ENCODE assay signal across 14 cellular contexts in the genomic region with DNA sequence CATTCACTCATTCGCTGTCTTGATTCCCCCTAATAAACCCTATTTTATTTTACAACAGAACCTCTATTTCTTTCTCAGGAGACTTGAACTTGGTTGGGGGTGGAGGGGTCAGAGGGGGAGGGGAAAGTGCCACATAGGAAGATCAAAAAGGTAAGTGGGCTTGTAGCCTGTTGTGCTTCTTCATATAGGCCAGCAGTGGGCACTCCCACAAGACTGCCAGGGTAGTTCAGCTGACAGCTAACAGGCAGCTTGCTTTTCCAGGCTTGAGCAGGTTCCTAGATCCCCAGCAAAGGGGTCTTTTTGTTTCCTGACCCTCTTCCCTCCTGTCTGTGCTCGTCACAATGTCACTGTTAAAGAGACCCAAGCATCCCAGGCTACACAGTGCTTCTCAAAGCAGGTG. TPM values are rescaled to one million over a fixed set of nuclear protein-coding genes. Genes with fewer than 3 reads are reported as not detected.
DNase-seq lines count a peak whose midpoint lies in the region; ATAC-seq, FAIRE-seq and TF ChIP-seq lines count a peak whose summit lies in the region.
"Had no signal": no experiment of that assay in that cellular context is flagged by ENCODE, and none has a peak within 500 bp of the region (broad histone marks: within the 10 kb centered on the region; RNA-seq: fewer than 3 reads in every experiment).

No MANE protein-coding gene starts in this region.

- ATAC-seq in HepG2 (peak; percentile 82), right lobe of liver (no peak), GM21515 (IDR thresholded peaks at IDR 0.05; ENCODE audit: unreplicated experiment) (no peak)
- ATAC-seq: lower lobe of right lung, right cardiac atrium had no signal

- no peak overlapping the region for H3K4me2 ChIP-seq in HepG2 (ENCODE audit: low read depth, low read length)

- TF ChIP-seq EP300 in HepG2 (IDR thresholded peaks at IDR 0.05; ENCODE audit: low read depth in 2 of 2, low read length in 2 of 2) (no peak), HepG2 (CRISPR knock-in tag; IDR thresholded peaks at IDR 0.05; ENCODE audit: borderline replicate concordance) (no peak), stomach (IDR thresholded peaks at IDR 0.05) (no peak)

- no peaks in the 10 kb centered on the region for H4K20me1 ChIP-seq in HepG2 (ENCODE audit: insufficient read depth, low read length)

- BruUV-seq in HepG2 (replicated peaks; lab: Mats Ljungman, UMichigan) = no TSS peak

- no peak for TF ChIP-seq RAD21 in HepG2 (CRISPR knock-in tag; IDR thresholded peaks at IDR 0.05)

- no peaks in the 10 kb centered on the region for H3K79me2 ChIP-seq in HepG2 (ENCODE audit: insufficient read depth, low read length)

- CTCF ChIA-PET in HepG2 (lab: Yijun Ruan, JAX; ENCODE audit: low intra/inter-chr PET ratio, low total read pairs) = no interaction called here

- no peak overlapping the region for H3K9ac ChIP-seq in HepG2 (ENCODE audit: insufficient read depth, low read depth, low read length)

- FAIRE-seq in HepG2 (lab: Jason Lieb, UNC) = no peak

- H3K4me1 Mint-ChIP-seq in endothelial cell (ENCODE audit: unreplicated experiment) = peaks cover 4% of the 10 kb centered on the region
- peaks cover 4% of the 10 kb centered on the region for H3K4me1 Mint-ChIP-seq in activated naive CD8-positive, alpha-beta T cell treated with anti-CD3 and anti-CD28 coated beads for 36 hours

- H3K27me3 Mint-ChIP-seq in endothelial cell (ENCODE audit: unreplicated experiment) = peaks cover 3% of the 10 kb centered on the region
- peaks cover 14% of the 10 kb centered on the region for H3K27me3 Mint-ChIP-seq in activated naive CD8-positive, alpha-beta T cell treated with anti-CD3 and anti-CD28 coated beads for 36 hours

- intact Hi-C loops in HepG2 (cut with micrococcal nuclease; ENCODE audit: unreplicated experiment) = no loop called here
- intact Hi-C loops in right lobe of liver (cut with DNase I) = no loop called here
- intact Hi-C loops in stomach (cut with DNase I; ENCODE audit: low total_unique reads) = no loop called here

- no peak overlapping the region for H3K27ac Mint-ChIP-seq in endothelial cell (ENCODE audit: unreplicated experiment)
- H3K27ac Mint-ChIP-seq in activated naive CD8-positive, alpha-beta T cell treated with anti-CD3 and anti-CD28 coated beads for 36 hours = no peak overlapping the region
- H3K27ac Mint-ChIP-seq: CD4-positive, alpha-beta memory T cell had no signal

- in situ Hi-C loops in HepG2 (cut with HindIII; ENCODE audit: extremely low pct_ligation_motif_present, low pct_unique_long_range_greater_than_20kb) = no loop called here

- H3K36me3 ChIP-seq in HepG2 (replicated peaks in 1 of 2; ENCODE audit: control insufficient read depth in 1 of 2, insufficient read depth in 2 of 2, low read length in 2 of 2) = no peaks in the 10 kb centered on the region
- H3K36me3 ChIP-seq in right lobe of liver = no peaks in the 10 kb centered on the region
- no peaks in the 10 kb centered on the region for H3K36me3 ChIP-seq in stomach
- H3K36me3 ChIP-seq: lower lobe of right lung, SJCRH30 had no signal

- DNase-seq in HepG2 (ENCODE audit: low spot score) = peak; percentile 20
- DNase-seq in right lobe of liver = no peak
- DNase-seq in NCI-H69 (lab: John Stamatoyannopoulos, UW) = peak; percentile 17
- no peak for DNase-seq in endothelial cell (ENCODE audit: low spot score)
- DNase-seq in GM10266 (ENCODE audit: extremely low spot score) = no peak
- DNase-seq in stomach = no peak
- DNase-seq in activated naive CD8-positive, alpha-beta T cell treated with anti-CD3 and anti-CD28 coated beads for 36 hours = no peak
- DNase-seq: activated CD4-positive, alpha-beta T cell treated with anti-CD3 and anti-CD28 coated beads, Interleukin-2, amount 50 U/mL, for 4 hours; CD4-positive, alpha-beta memory T cell; lower lobe of right lung; NCI-H187 treated with DMSO at 0.1 percent for 48 hours; right cardiac atrium; SJCRH30 had no signal

- peaks cover 0 to 3% of the 10 kb centered on the region in 2 experiments; a peak in 2 of 5 replicates for H3K27me3 ChIP-seq in HepG2 (ENCODE audit: control insufficient read depth in 1 of 2, insufficient read depth in 2 of 2, low read length in 2 of 2)
- H3K27me3 ChIP-seq in right lobe of liver = no peaks in the 10 kb centered on the region
- H3K27me3 ChIP-seq in stomach = no peaks in the 10 kb centered on the region
- H3K27me3 ChIP-seq: SJCRH30 had no signal

- WGBS in HepG2 (ENCODE audit: low lambda C conversion rate) = 49% methylated on average over 2 of the region's 2 CpGs
- 64% methylated on average over 2 of the region's 2 CpGs for WGBS in right lobe of liver (ENCODE audit: insufficient coverage, low coverage, low lambda C conversion rate, missing lambda C conversion rate)
- WGBS in stomach, 5 donors = 60 to 85% (median 65%) methylated on average over 2 of the region's 2 CpGs

- no peaks in the 10 kb centered on the region for H3K9me3 Mint-ChIP-seq in endothelial cell (ENCODE audit: unreplicated experiment)
- no peaks in the 10 kb centered on the region for H3K9me3 Mint-ChIP-seq in activated naive CD8-positive, alpha-beta T cell treated with anti-CD3 and anti-CD28 coated beads for 36 hours
- H3K9me3 Mint-ChIP-seq: CD4-positive, alpha-beta memory T cell had no signal

- no peak overlapping the region for H2AFZ ChIP-seq in HepG2 (ENCODE audit: low read length)

- no peak overlapping the region for H3K4me3 Mint-ChIP-seq in endothelial cell (ENCODE audit: unreplicated experiment)
- H3K4me3 Mint-ChIP-seq in activated naive CD8-positive, alpha-beta T cell treated with anti-CD3 and anti-CD28 coated beads for 36 hours = no peak overlapping the region

- H3K27ac ChIP-seq in HepG2 (ENCODE audit: extremely low read length, insufficient read depth, low read length) (no peak overlapping the region), right lobe of liver (no peak overlapping the region), stomach (no peak overlapping the region)
- H3K27ac ChIP-seq: lower lobe of right lung, SJCRH30 had no signal

- peak; percentile 41 for TF ChIP-seq CTCF in HepG2 (CRISPR knock-in tag; IDR thresholded peaks at IDR 0.05)
- peak in 2 of 4 donors; percentile 8 to 34 for TF ChIP-seq CTCF in right lobe of liver (IDR thresholded peaks at IDR 0.05)
- peak; percentile 38 for TF ChIP-seq CTCF in endothelial cell (IDR thresholded peaks at IDR 0.05; ENCODE audit: unreplicated experiment)
- TF ChIP-seq CTCF in GM10266 (IDR thresholded peaks at IDR 0.05; ENCODE audit: control insufficient read depth, insufficient read depth, low read depth, missing control alignments) = no peak
- no peak for TF ChIP-seq CTCF in stomach (IDR thresholded peaks at IDR 0.05)

- no peaks in the 10 kb centered on the region for H3K36me3 Mint-ChIP-seq in endothelial cell (ENCODE audit: low read depth, unreplicated experiment)
- H3K36me3 Mint-ChIP-seq in activated naive CD8-positive, alpha-beta T cell treated with anti-CD3 and anti-CD28 coated beads for 36 hours = no peaks in the 10 kb centered on the region
- H3K36me3 Mint-ChIP-seq: CD4-positive, alpha-beta memory T cell had no signal

- TF ChIP-seq POLR2A in HepG2 (IDR thresholded peaks at IDR 0.05; ENCODE audit: insufficient read depth in 1 of 2, low read depth in 2 of 2, low read length in 2 of 2) = no peak
- TF ChIP-seq POLR2A in right lobe of liver (IDR thresholded peaks at IDR 0.05) = no peak
- TF ChIP-seq POLR2A in stomach (IDR thresholded peaks at IDR 0.05) = no peak

- H3K9me3 ChIP-seq in HepG2 (ENCODE audit: low read length) (no peaks in the 10 kb centered on the region), right lobe of liver (no peaks in the 10 kb centered on the region), stomach (no peaks in the 10 kb centered on the region)
- H3K9me3 ChIP-seq: lower lobe of right lung, SJCRH30 had no signal

- H3K4me3 ChIP-seq in HepG2 (replicated peaks in 1 of 3; ENCODE audit: insufficient read depth in 1 of 3, low read depth in 2 of 3, low read length in 3 of 3) (no peak overlapping the region), right lobe of liver (no peak overlapping the region), stomach (no peak overlapping the region)
- H3K4me3 ChIP-seq: lower lobe of right lung, SJCRH30 had no signal

- H3K4me1 ChIP-seq in HepG2 (ENCODE audit: insufficient read depth, low read length) (0 out of 2 replicates have a peak, but pooled peaks cover 6% of the 10 kb centered on the region), right lobe of liver (no peaks in the 10 kb centered on the region), stomach (no peaks in the 10 kb centered on the region)
- H3K4me1 ChIP-seq: lower lobe of right lung, SJCRH30 had no signal

- POLR2A ChIA-PET in HepG2 (lab: Yijun Ruan, JAX) = no interaction called here

RNA-seq across cellular contexts. Expression of a gene that starts 0.8 kb away (rescaled TPM):
- total RNA-seq in HepG2 (2016; rRNA removed; fragmentation: Illumina TruSeq; extraction: Trizol) (not detected in 2 replicates), right lobe of liver (under 1 TPM; 0.11 to 0.56 (median 0.43) TPM), endothelial cell (ENCODE audit: unreplicated experiment) (0.08 TPM), stomach (under 1 TPM in 1 of 5 donors, not detected in 4; 0.18 TPM)
- total RNA-seq in HepG2 (2016; cell fraction: cytosol; rRNA removed; fragmentation: Illumina TruSeq; extraction: Trizol; ENCODE audit: low read depth) = not detected in 2 replicates
- total RNA-seq in HepG2 (2016; cell fraction: insoluble cytoplasmic fraction; rRNA removed; fragmentation: Illumina TruSeq; extraction: Trizol) = not detected in 2 replicates
- not detected in 2 replicates for total RNA-seq in HepG2 (2016; cell fraction: membrane; rRNA removed; fragmentation: Illumina TruSeq; extraction: Trizol)
- not detected in 2 replicates for total RNA-seq in HepG2 (2016; cell fraction: nucleus; rRNA removed; fragmentation: Illumina TruSeq; extraction: Trizol)
- polyA plus RNA-seq in HepG2 (2011; rRNA removed) (not detected in 2 replicates), stomach (under 1 TPM in 1 of 3 donors, not detected in 2; 0.03 TPM)
- polyA plus RNA-seq in HepG2 (2011; cell fraction: cytosol; rRNA removed) = not detected in 2 replicates
- not detected in 2 replicates for polyA plus RNA-seq in HepG2 (2011; cell fraction: nucleus; rRNA removed)
- not detected in 2 replicates for polyA plus RNA-seq in HepG2 (2012)
- not detected in 2 replicates for polyA plus RNA-seq in HepG2 (2016; cell fraction: cytosol; fragmentation: Illumina TruSeq; extraction: Trizol; ENCODE audit: low read depth)
- not detected in 2 replicates for polyA plus RNA-seq in HepG2 (2016; cell fraction: insoluble cytoplasmic fraction; fragmentation: Illumina TruSeq; extraction: Trizol; ENCODE audit: low read depth)
- polyA plus RNA-seq in HepG2 (2016; cell fraction: membrane; fragmentation: Illumina TruSeq; extraction: Trizol; ENCODE audit: low read depth) = not detected in 2 replicates
- not detected in 2 replicates for polyA plus RNA-seq in HepG2 (2016; cell fraction: nucleus; fragmentation: Illumina TruSeq; extraction: Trizol; ENCODE audit: insufficient read depth, low read depth)
- not detected in 2 replicates for polyA minus RNA-seq in HepG2 (2011; rRNA and poly(A)+ RNA removed; ENCODE audit: low replicate concordance)
- polyA minus RNA-seq in HepG2 (2011; cell fraction: cytosol; rRNA and poly(A)+ RNA removed) = not detected in 2 replicates
- polyA minus RNA-seq in HepG2 (2011; cell fraction: nucleus; rRNA and poly(A)+ RNA removed) = not detected in 2 replicates
- not detected for total RNA-seq in activated naive CD8-positive, alpha-beta T cell treated with anti-CD3 and anti-CD28 coated beads for 36 hours
- total RNA-seq: CD4-positive, alpha-beta memory T cell; right cardiac atrium had no signal
- polyA plus RNA-seq: CD4-positive, alpha-beta memory T cell; right cardiac atrium had no signal

RNA-seq across cellular contexts. Expression of a gene that starts 38.6 kb away (rescaled TPM):
- total RNA-seq in HepG2 (2016; rRNA removed; fragmentation: Illumina TruSeq; extraction: Trizol) = 0.13 TPM in 1 of 2 replicates, not detected in the other
- not detected in 2 replicates for total RNA-seq in HepG2 (2016; cell fraction: cytosol; rRNA removed; fragmentation: Illumina TruSeq; extraction: Trizol; ENCODE audit: low read depth)
- 0.06 and 0.24 TPM in 2 replicates for total RNA-seq in HepG2 (2016; cell fraction: insoluble cytoplasmic fraction; rRNA removed; fragmentation: Illumina TruSeq; extraction: Trizol)
- total RNA-seq in HepG2 (2016; cell fraction: membrane; rRNA removed; fragmentation: Illumina TruSeq; extraction: Trizol) = 0.03 TPM in 1 of 2 replicates, not detected in the other
- total RNA-seq in HepG2 (2016; cell fraction: nucleus; rRNA removed; fragmentation: Illumina TruSeq; extraction: Trizol) = 0.19 and 0.31 TPM in 2 replicates
- 0.38 and 0.48 TPM in 2 replicates for polyA plus RNA-seq in HepG2 (2011; rRNA removed)
- 0.50 and 0.70 TPM in 2 replicates for polyA plus RNA-seq in HepG2 (2011; cell fraction: cytosol; rRNA removed)
- polyA plus RNA-seq in HepG2 (2011; cell fraction: nucleus; rRNA removed) = 0.87 and 1.0 TPM in 2 replicates
- 0.68 and 1.2 TPM in 2 replicates for polyA plus RNA-seq in HepG2 (2012)
- not detected in 2 replicates for polyA plus RNA-seq in HepG2 (2016; cell fraction: cytosol; fragmentation: Illumina TruSeq; extraction: Trizol; ENCODE audit: low read depth)
- polyA plus RNA-seq in HepG2 (2016; cell fraction: insoluble cytoplasmic fraction; fragmentation: Illumina TruSeq; extraction: Trizol; ENCODE audit: low read depth) = 0.05 and 0.09 TPM in 2 replicates
- polyA plus RNA-seq in HepG2 (2016; cell fraction: membrane; fragmentation: Illumina TruSeq; extraction: Trizol; ENCODE audit: low read depth) = 0.03 TPM in 1 of 2 replicates, not detected in the other
- 0.27 and 0.42 TPM in 2 replicates for polyA plus RNA-seq in HepG2 (2016; cell fraction: nucleus; fragmentation: Illumina TruSeq; extraction: Trizol; ENCODE audit: insufficient read depth, low read depth)
- polyA minus RNA-seq in HepG2 (2011; rRNA and poly(A)+ RNA removed; ENCODE audit: low replicate concordance) = 3.7 and 9.1 TPM in 2 replicates
- polyA minus RNA-seq in HepG2 (2011; cell fraction: cytosol; rRNA and poly(A)+ RNA removed) = 1.2 and 1.5 TPM in 2 replicates
- polyA minus RNA-seq in HepG2 (2011; cell fraction: nucleus; rRNA and poly(A)+ RNA removed) = 0.75 and 0.77 TPM in 2 replicates
- 1 to 10 TPM in 2 of 6 experiments, under 1 TPM in 4; 0.48 to 1.4 (median 0.65) TPM for total RNA-seq in right lobe of liver
- 42.2 TPM for total RNA-seq in endothelial cell (ENCODE audit: unreplicated experiment)
- 10 to 100 TPM in 1 of 5 donors, 1 to 10 TPM in 4; 4.1 to 20.9 (median 7.8) TPM for total RNA-seq in stomach
- 1 to 10 TPM; 1.7 to 4.6 (median 3.5) TPM for polyA plus RNA-seq in stomach
- under 1 TPM; 0.52 to 0.68 TPM for total RNA-seq in activated naive CD8-positive, alpha-beta T cell treated with anti-CD3 and anti-CD28 coated beads for 36 hours
- polyA plus RNA-seq: CD4-positive, alpha-beta memory T cell had no signal

Comparison
In these comparisons a context has a peak if more than half of its experiments do, and no peak if none do; other contexts are left out.
1. DNase-seq: peak in HepG2 (single experiment) and NCI-H69 (single experiment); none in right lobe of liver (0 of 3), endothelial cell (single experiment), GM10266 (single experiment), stomach (single experiment) and activated naive CD8-positive, alpha-beta T cell treated with anti-CD3 and anti-CD28 coated beads for 36 hours (single experiment).
2. CTCF ChIP-seq: peak in HepG2 (single experiment) and endothelial cell (single experiment); none in GM10266 (single experiment) and stomach (0 of 7).